In genomic region chr19:34678085-34678412, GRCh38 we compare ENCODE assay signal across 8 cellular contexts. TPM values are rescaled to one million over a fixed set of nuclear protein-coding genes. Genes with fewer than 3 reads are reported as not detected.
A peak's percentile ranks its signal among the peaks of the same experiment; 100 is the strongest.
DNase-seq lines count a peak whose midpoint lies in the region; ATAC-seq and TF ChIP-seq lines count a peak whose summit lies in the region.

No MANE protein-coding gene starts in this region.

- peak overlapping the region; percentile 95 for H3K9ac ChIP-seq in BLaER1

- peaks cover 46% of the 10 kb centered on the region for H3K36me3 ChIP-seq in BLaER1
- peaks cover 24% of the 10 kb centered on the region for H3K36me3 ChIP-seq in effector memory CD4-positive, alpha-beta T cell (ENCODE audit: control insufficient read depth, insufficient read depth, low read length)

- peaks cover 27% of the 10 kb centered on the region for H3K4me1 ChIP-seq in BLaER1
- H3K4me1 ChIP-seq in effector memory CD4-positive, alpha-beta T cell (ENCODE audit: control insufficient read depth, insufficient read depth, low read length, poor library complexity, severe bottlenecking) = peaks cover 6% of the 10 kb centered on the region

- no peak for TF ChIP-seq POLR2A in NB4 (IDR thresholded peaks at IDR 0.05; ENCODE audit: extremely low read depth, insufficient read length)

- H4K20me1 ChIP-seq in BLaER1 = no peaks in the 10 kb centered on the region

- no peak for DNase-seq in NB4 (ENCODE audit: low read depth)
- no peak for DNase-seq in effector memory CD4-positive, alpha-beta T cell
- no peak for DNase-seq in HCEC 1CT
- DNase-seq in G401 (ENCODE audit: low spot score) = no peak
- no peak for DNase-seq in activated gamma-delta T cell treated with Interleukin-2 at 50 U/mL for 16 hours

- H3K4me2 ChIP-seq in BLaER1 = peak overlapping the region; percentile 88

- peak overlapping the region; percentile 84 for H3K4me3 ChIP-seq in BLaER1
- H3K4me3 ChIP-seq in NB4 (ENCODE audit: low read depth, low read length) = peak overlapping the region; percentile 74
- H3K4me3 ChIP-seq in effector memory CD4-positive, alpha-beta T cell (ENCODE audit: insufficient read depth, low read depth, low read length, poor library complexity, severe bottlenecking) = peak overlapping the region; percentile 80

- no peak for ATAC-seq in GM21515 (IDR thresholded peaks at IDR 0.05; ENCODE audit: unreplicated experiment)

- H3K27me3 Mint-ChIP-seq in nephron (ENCODE audit: low read depth) = no peaks in the 10 kb centered on the region

- H3K4me3 Mint-ChIP-seq in nephron = peak overlapping the region; percentile 94 to 98 (median 97)

- H3K27ac Mint-ChIP-seq in nephron = peak overlapping the region; percentile 99 to 100 (median 99)

- in situ Hi-C loops in G401 (cut with HindIII; ENCODE audit: low sequenced_read_pairs) = no loop called here

- peaks cover 57% of the 10 kb centered on the region for H3K9me3 ChIP-seq in BLaER1
- H3K9me3 ChIP-seq in effector memory CD4-positive, alpha-beta T cell (ENCODE audit: control insufficient read depth, low read length) = peaks cover 5% of the 10 kb centered on the region

- peaks cover 12% of the 10 kb centered on the region for H3K4me1 Mint-ChIP-seq in nephron

- peaks cover 64% of the 10 kb centered on the region for H3K36me3 Mint-ChIP-seq in nephron (ENCODE audit: low read depth)

- H3K27ac ChIP-seq in BLaER1 = peak overlapping the region; percentile 97
- H3K27ac ChIP-seq in effector memory CD4-positive, alpha-beta T cell (ENCODE audit: insufficient read depth, low read length, poor library complexity, severe bottlenecking) = peak overlapping the region; percentile 82

- TF ChIP-seq CTCF in NB4 (IDR thresholded peaks at IDR 0.05; ENCODE audit: low read depth, low read length) = no peak
- TF ChIP-seq CTCF in nephron (IDR thresholded peaks at IDR 0.05; ENCODE audit: unreplicated experiment in 3 of 3) = no peak

- peaks cover 54% of the 10 kb centered on the region for H3K9me3 Mint-ChIP-seq in nephron

- H3K27me3 ChIP-seq in BLaER1 = no peaks in the 10 kb centered on the region
- no peaks in the 10 kb centered on the region for H3K27me3 ChIP-seq in effector memory CD4-positive, alpha-beta T cell (replicated peaks; ENCODE audit: control insufficient read depth, insufficient read depth, low read length, poor library complexity, severe bottlenecking)

RNA-seq across cellular contexts. Expression of gene ZNF302, which starts 0.6 kb away (rescaled TPM):
- 15.7 and 19.5 TPM in 2 replicates for total RNA-seq in G401 (2014; rRNA removed; shearing (Covaris generic))

RNA-seq across cellular contexts. Expression of gene SCGB2B2, which starts 1.1 kb away (rescaled TPM):
- not detected in 2 replicates for total RNA-seq in G401 (2014; rRNA removed; shearing (Covaris generic))

RNA-seq across cellular contexts. Expression of gene ZNF181, which starts 56.0 kb away (rescaled TPM):
- total RNA-seq in G401 (2014; rRNA removed; shearing (Covaris generic)) = 13.1 and 14.2 TPM in 2 replicates
